ENCODE assay signal across 2 cellular contexts in genomic region chr1:153466908-153467307, GRCh38.
TF ChIP-seq lines count a peak whose summit lies in the region.

No MANE protein-coding gene starts in this region.

TF ChIP-seq in GM23338, 12 proteins besides CTCF, POLR2A, EP300 and RAD21:
- TF ChIP-seq REST (IDR thresholded peaks at IDR 0.05; ENCODE audit: unreplicated experiment) = no peak
- no peak for TF ChIP-seq ZNF114 (CRISPR knock-in tag; IDR thresholded peaks at IDR 0.05)
- no peak for TF ChIP-seq ZNF462 (CRISPR knock-in tag; IDR thresholded peaks at IDR 0.05)

TF ChIP-seq in SK-N-SH treated with all-trans-retinoic acid at 6 μM for 48 hours, 23 proteins besides CTCF, POLR2A, EP300 and RAD21 (continued from another document):
- TF ChIP-seq TSHZ2 (CRISPR knock-in tag; IDR thresholded peaks at IDR 0.05) (no peak), ESRRG (CRISPR knock-in tag; IDR thresholded peaks at IDR 0.05) (no peak), ISL1 (CRISPR knock-in tag; IDR thresholded peaks at IDR 0.05) (no peak; the same call in 1 of the 2 replicates)
